Comparison of ENCODE assay signal across 13 cellular contexts in genomic region chr2:24454258-24454657, GRCh38. TPM values are rescaled to one million over a fixed set of nuclear protein-coding genes. Genes with fewer than 3 reads are reported as not detected.
DNase-seq lines count a peak whose midpoint lies in the region; ATAC-seq, FAIRE-seq and TF ChIP-seq lines count a peak whose summit lies in the region.
"Had no signal": no experiment of that assay in that cellular context is flagged by ENCODE, and none has a peak within 500 bp of the region (broad histone marks: within the 10 kb centered on the region; RNA-seq: fewer than 3 reads in every experiment).

No MANE protein-coding gene starts in this region.

- dilution Hi-C loops in keratinocyte (cut with MboI; ENCODE audit: extremely low pct_ligation_motif_present, low sequenced_read_pairs) = no loop called here

- H2AFZ ChIP-seq in GM23248 = peak overlapping the region; percentile 81
- peak overlapping the region; percentile 36 for H2AFZ ChIP-seq in keratinocyte (ENCODE audit: control insufficient read depth, low read length)

- no peaks in the 10 kb centered on the region for H3K9me2 ChIP-seq in GM23248 (ENCODE audit: insufficient read depth)

- H3K27ac ChIP-seq in GM23248 = peak overlapping the region; percentile 28
- no peak overlapping the region for H3K27ac ChIP-seq in keratinocyte (ENCODE audit: control insufficient read depth, insufficient read depth, low read length)
- peak overlapping the region in 14 of 21 experiments; percentile 0 to 62 (median 46) for H3K27ac ChIP-seq in skin epidermis

- no peak for ATAC-seq in HG03342 (IDR thresholded peaks at IDR 0.05; ENCODE audit: unreplicated experiment)
- ATAC-seq in GM21619 (IDR thresholded peaks at IDR 0.05; ENCODE audit: unreplicated experiment) = no peak
- ATAC-seq: activated CD8-positive, alpha-beta T cell treated with anti-CD3 and anti-CD28 coated beads for 36 hours; Panc1 had no signal

- WGBS in GM23248 (ENCODE audit: low coverage in 1 of 2, low lambda C conversion rate in 2 of 2, missing lambda C conversion rate in 2 of 2), 2 experiments = 1 to 4% methylated on average over 13 of the region's 13 CpGs

- H3K4me3 ChIP-seq in GM23248 (peak overlapping the region; percentile 70), astrocyte of the spinal cord (ENCODE audit: low read depth, low read length) (peak overlapping the region; percentile 32), keratinocyte (ENCODE audit: control insufficient read depth in 2 of 3, extremely low read depth in 1 of 3, insufficient read depth in 2 of 3, low read depth in 1 of 3, low read length in 3 of 3) (no peak overlapping the region), skin epidermis (peak overlapping the region in 3 of 7 experiments; percentile 3 to 14 (median 10))

- H3K79me2 ChIP-seq in GM23248 (ENCODE audit: insufficient read depth) (no peaks in the 10 kb centered on the region), keratinocyte (ENCODE audit: control insufficient read depth, insufficient read depth, low read length) (no peaks in the 10 kb centered on the region)

- H3K4me1 ChIP-seq in GM23248 (ENCODE audit: insufficient read depth) (peaks cover 32% of the 10 kb centered on the region), keratinocyte (ENCODE audit: control insufficient read depth, extremely low read depth, insufficient read depth, low read length) (peaks cover 6% of the 10 kb centered on the region)

- TF ChIP-seq CTCF in astrocyte of the spinal cord (IDR thresholded peaks at IDR 0.05; ENCODE audit: low read depth, low read length) (no peak), keratinocyte (optimal IDR thresholded peaks at IDR 0.05 in 1 of 3, IDR thresholded peaks at IDR 0.05 in 1 of 3, conservative IDR thresholded peaks at IDR 0.05 in 1 of 3; ENCODE audit: extremely low read depth in 1 of 3, insufficient read depth in 2 of 3, low read length in 3 of 3) (no peak)

- no peaks in the 10 kb centered on the region for H3K9me3 ChIP-seq in GM23248 (ENCODE audit: low read depth)
- peaks cover 3% of the 10 kb centered on the region for H3K9me3 ChIP-seq in keratinocyte (ENCODE audit: control insufficient read depth, low read depth, low read length)

- peaks cover 27% of the 10 kb centered on the region for H3F3A ChIP-seq in GM23248 (ENCODE audit: insufficient read depth)

- H3K4me2 ChIP-seq in GM23248 (ENCODE audit: unreplicated experiment) (peak overlapping the region; percentile 81), keratinocyte (ENCODE audit: control insufficient read depth, extremely low read depth, insufficient read depth, low read depth, low read length) (peak overlapping the region; percentile 25)

- H3K36me3 ChIP-seq in GM23248 (ENCODE audit: low read depth) (no peaks in the 10 kb centered on the region), keratinocyte (ENCODE audit: control insufficient read depth in 2 of 2, extremely low read depth in 1 of 2, insufficient read depth in 2 of 2, low read length in 2 of 2) (no peaks in the 10 kb centered on the region)

- H4K20me1 ChIP-seq in GM23248 (ENCODE audit: insufficient read depth) (no peaks in the 10 kb centered on the region), keratinocyte (ENCODE audit: control insufficient read depth, extremely low read depth, insufficient read depth, low read length) (no peaks in the 10 kb centered on the region)

- DNase-seq in GM23248 = peak; percentile 61
- DNase-seq in astrocyte of the spinal cord (ENCODE audit: low read depth, low spot score) = peak; percentile 58
- no peak for DNase-seq in keratinocyte (ENCODE audit: low read depth, low spot score)
- no peak for DNase-seq in GM19239 (ENCODE audit: insufficient read length, low spot score)
- DNase-seq in NCI-H1105 (lab: John Stamatoyannopoulos, UW) = no peak
- DNase-seq: activated CD8-positive, alpha-beta T cell treated with anti-CD3 and anti-CD28 coated beads for 36 hours; central memory CD4-positive, alpha-beta T cell; DMS79 treated with DMSO at 0.1 percent for 48 hours had no signal

- in situ Hi-C loops in GM23248 (cut with MboI) (no loop called here), astrocyte of the spinal cord (cut with HindIII; ENCODE audit: low sequenced_read_pairs) (no loop called here)

- no peaks in the 10 kb centered on the region for H3K27me3 ChIP-seq in GM23248 (replicated peaks; ENCODE audit: insufficient read depth)
- peaks cover 4% of the 10 kb centered on the region for H3K27me3 ChIP-seq in keratinocyte (ENCODE audit: control insufficient read depth, extremely low read depth, insufficient read depth, low read length)

- peak overlapping the region; percentile 39 for H3K9ac ChIP-seq in GM23248
- H3K9ac ChIP-seq in keratinocyte (ENCODE audit: control insufficient read depth, extremely low read depth, insufficient read depth, low read length) = no peak overlapping the region

- H3K9me1 ChIP-seq in keratinocyte (ENCODE audit: control insufficient read depth, extremely low read depth, insufficient read depth, low read length) = no peaks in the 10 kb centered on the region

- FAIRE-seq in keratinocyte (lab: Jason Lieb, UNC) = no peak
- no peak for FAIRE-seq in GM19239 (lab: Jason Lieb, UNC)
- FAIRE-seq: islet of Langerhans had no signal

RNA-seq across cellular contexts. Expression of gene NCOA1, which starts 36.8 kb away (rescaled TPM):
- 8.0 and 14.5 TPM in 2 replicates for total RNA-seq in GM23248 (2014; rRNA removed; shearing (Covaris generic))
- polyA plus RNA-seq in GM23248 (2016; fragmentation: Nextera tagmentation; extraction: Ambion mirVana) (2.5 and 2.6 TPM in 2 replicates), keratinocyte (3.7 to 5.7 TPM (median 5.0 TPM) in 3 replicates)
- polyA plus RNA-seq in keratinocyte (2011; ENCODE audit: low read depth) = 3.4 TPM
- polyA plus RNA-seq in keratinocyte (2011; cell fraction: cytosol; rRNA removed) = 3.0 and 5.7 TPM in 2 replicates
- polyA plus RNA-seq in keratinocyte (2011; cell fraction: nucleus; rRNA removed) = 6.6 and 7.3 TPM in 2 replicates
- polyA plus RNA-seq in keratinocyte (2012; ENCODE audit: low replicate concordance) = 3.4 and 3.5 TPM in 2 replicates
- polyA minus RNA-seq in keratinocyte = 6.5 to 15.7 TPM (median 9.0 TPM) in 3 replicates
- polyA minus RNA-seq in keratinocyte (2011; cell fraction: cytosol; rRNA and poly(A)+ RNA removed) = 4.8 TPM
- 9.6 and 20.4 TPM in 2 replicates for polyA minus RNA-seq in keratinocyte (2011; cell fraction: nucleus; rRNA and poly(A)+ RNA removed)

Comparison
In these comparisons a context has a peak if more than half of its experiments do, and no peak if none do; other contexts are left out.
1. DNase-seq: peak in GM23248 (single experiment) and astrocyte of the spinal cord (single experiment); none in keratinocyte (single experiment), GM19239 (single experiment) and NCI-H1105 (single experiment).
2. H3K4me3 ChIP-seq: peak in GM23248 (single experiment) and astrocyte of the spinal cord (single experiment); none in keratinocyte (0 of 3).